In genomic region chr14:73637830-73638229, GRCh38 we compare ENCODE assay signal across 35 cellular contexts. TPM values are rescaled to one million over a fixed set of nuclear protein-coding genes. Genes with fewer than 3 reads are reported as not detected.
"Had no signal": no experiment of that assay in that cellular context is flagged by ENCODE, and none has a peak within 500 bp of the region (broad histone marks: within the 10 kb centered on the region; RNA-seq: fewer than 3 reads in every experiment).

No MANE protein-coding gene starts in this region.

- H2AFZ ChIP-seq: parathyroid adenoma had no signal

- H3K4me3 Mint-ChIP-seq: naive B cell; naive thymus-derived CD8-positive, alpha-beta T cell; natural killer cell treated with Interleukin-12 subunit alpha and Interleukin-12 subunit beta and Interleukin-15 and Interleukin-18, amount 100 ng/mL, for 72 hours; nephron progenitor cell; neural crest cell; stimulated activated memory B cell treated with anti-CD40 and anti-IgM and Interleukin-4, amounts not matched to agents 10 μg/mL and 1 μg/mL and 100 μg/mL, for 72 hours; stimulated activated naive CD8-positive, alpha-beta T cell treated with anti-CD3 and anti-CD28 coated beads, Interleukin-15, amount 100 ng/mL, for 72 hours; type B pancreatic cell had no signal

- H3K9me3 Mint-ChIP-seq: naive B cell; naive thymus-derived CD8-positive, alpha-beta T cell; natural killer cell treated with Interleukin-12 subunit alpha and Interleukin-12 subunit beta and Interleukin-15 and Interleukin-18, amount 100 ng/mL, for 72 hours; nephron progenitor cell; neural crest cell; stimulated activated memory B cell treated with anti-CD40 and anti-IgM and Interleukin-4, amounts not matched to agents 10 μg/mL and 1 μg/mL and 100 μg/mL, for 72 hours; stimulated activated naive CD8-positive, alpha-beta T cell treated with anti-CD3 and anti-CD28 coated beads, Interleukin-15, amount 100 ng/mL, for 72 hours; type B pancreatic cell had no signal

- ATAC-seq: naive thymus-derived CD8-positive, alpha-beta T cell; natural killer cell treated with Interleukin-12 subunit alpha and Interleukin-12 subunit beta and Interleukin-15 and Interleukin-18, amount 100 ng/mL, for 72 hours; psoas muscle; right cardiac atrium; sciatic nerve; stimulated activated memory B cell treated with anti-CD40 and anti-IgM and Interleukin-4, amounts not matched to agents 10 μg/mL and 1 μg/mL and 100 μg/mL, for 72 hours; stimulated activated naive CD8-positive, alpha-beta T cell treated with anti-CD3 and anti-CD28 coated beads, Interleukin-15, amount 100 ng/mL, for 72 hours; stimulated activated naive CD8-positive, alpha-beta T cell treated with anti-CD3 and anti-CD28 coated beads, Interleukin-15, Interleukin-2, amounts not matched to agents 100 U/mL and 50 U/mL, for 24 hours; upper lobe of right lung had no signal

- H3K4me3 ChIP-seq: ovary, psoas muscle, skin epidermis, smooth muscle cell, spleen, suprapubic skin, testis, tibial artery, transverse colon, upper lobe of right lung had no signal

- H3K79me2 ChIP-seq: parathyroid adenoma had no signal

- H3K9ac ChIP-seq: parathyroid adenoma had no signal

- H3K36me3 ChIP-seq: neutrophil, ovary, spleen, suprapubic skin, tibial artery, transverse colon, upper lobe of right lung had no signal

- H3K4me2 ChIP-seq: smooth muscle cell had no signal

- H3K27ac ChIP-seq: neutrophil, ovary, parathyroid adenoma, psoas muscle, skin epidermis, spleen, suprapubic skin, testis, transverse colon, upper lobe of right lung had no signal

- H3K27ac Mint-ChIP-seq: natural killer cell treated with Interleukin-12 subunit alpha and Interleukin-12 subunit beta and Interleukin-15 and Interleukin-18, amount 100 ng/mL, for 72 hours; nephron progenitor cell; progenitor cell of endocrine pancreas; stimulated activated memory B cell treated with anti-CD40 and anti-IgM and Interleukin-4, amounts not matched to agents 10 μg/mL and 1 μg/mL and 100 μg/mL, for 72 hours; stimulated activated naive CD8-positive, alpha-beta T cell treated with anti-CD3 and anti-CD28 coated beads, Interleukin-15, amount 100 ng/mL, for 72 hours; type B pancreatic cell had no signal

- H3K27me3 ChIP-seq: ovary, suprapubic skin, testis, tibial artery, transverse colon, upper lobe of right lung had no signal

- H3K36me3 Mint-ChIP-seq: naive B cell; naive thymus-derived CD8-positive, alpha-beta T cell; natural killer cell treated with Interleukin-12 subunit alpha and Interleukin-12 subunit beta and Interleukin-15 and Interleukin-18, amount 100 ng/mL, for 72 hours; stimulated activated memory B cell treated with anti-CD40 and anti-IgM and Interleukin-4, amounts not matched to agents 10 μg/mL and 1 μg/mL and 100 μg/mL, for 72 hours; type B pancreatic cell had no signal

- DNase-seq: naive B cell; naive thymus-derived CD8-positive, alpha-beta T cell; nephron progenitor cell; nucleus accumbens; ovary; posterior cingulate gyrus; psoas muscle; right cardiac atrium; spleen; stimulated activated CD4-positive, alpha-beta T cell treated with anti-CD3 and anti-CD28 coated beads, Interleukin-12 subunit alpha, Interleukin-12 subunit beta, amount 100 ng/mL, for 4 hours; stimulated activated CD4-positive, alpha-beta T cell treated with anti-CD3 and anti-CD28 coated beads, Interleukin-1b, Interleukin-23, amount 100 ng/mL, for 48 hours; stimulated activated CD4-positive, alpha-beta T cell treated with anti-CD3 and anti-CD28 coated beads, Interleukin-4, amount 100 ng/mL, for 1 hour; stimulated activated CD4-positive, alpha-beta T cell treated with anti-CD3 and anti-CD28 coated beads, Interleukin-4, amount 100 ng/mL, for 4 hours; stimulated activated CD8-positive, alpha-beta memory T cell treated with anti-CD3 and anti-CD28 coated beads, Interleukin-4, amount 100 ng/mL, for 48 hours; stimulated activated naive CD4-positive, alpha-beta T cell; stimulated activated naive CD8-positive, alpha-beta T cell treated with anti-CD3 and anti-CD28 coated beads, Interleukin-15, amount 100 ng/mL, for 72 hours; stimulated activated naive CD8-positive, alpha-beta T cell treated with anti-CD3 and anti-CD28 coated beads, Interleukin-15, Interleukin-2, amounts not matched to agents 100 U/mL and 50 U/mL, for 24 hours; substantia nigra; testis; tibial artery; transverse colon; upper lobe of right lung had no signal

- H3K9me3 ChIP-seq: neutrophil, ovary, psoas muscle, spleen, suprapubic skin, testis, tibial artery, transverse colon, upper lobe of right lung had no signal

- H3K27me3 Mint-ChIP-seq: stimulated activated memory B cell treated with anti-CD40 and anti-IgM and Interleukin-4, amounts not matched to agents 10 μg/mL and 1 μg/mL and 100 μg/mL, for 72 hours had no signal

RNA-seq across cellular contexts. Expression of gene ACOT6, which starts 25.5 kb away (rescaled TPM):
- total RNA-seq: naive thymus-derived CD8-positive, alpha-beta T cell; natural killer cell treated with Interleukin-12 subunit alpha and Interleukin-12 subunit beta and Interleukin-15 and Interleukin-18, amount 100 ng/mL, for 72 hours; neural crest cell; ovary; progenitor cell of endocrine pancreas; psoas muscle; renal cortical epithelial cell; right cardiac atrium; sciatic nerve; smooth muscle cell; spleen; transverse colon; upper lobe of right lung; urinary bladder had no signal
- polyA plus RNA-seq: naive thymus-derived CD8-positive, alpha-beta T cell; psoas muscle; right cardiac atrium; smooth muscle cell; spleen; urinary bladder had no signal
